ENCODE assay signal across 22 cellular contexts in genomic region chr16:68774982-68775381, GRCh38. TPM values are rescaled to one million over a fixed set of nuclear protein-coding genes. Genes with fewer than 3 reads are reported as not detected.
"Had no signal": no experiment of that assay in that cellular context is flagged by ENCODE, and none has a peak within 500 bp of the region (broad histone marks: within the 10 kb centered on the region; RNA-seq: fewer than 3 reads in every experiment).

No MANE protein-coding gene starts in this region.

- ATAC-seq: esophagus mucosa; heart right ventricle; left lobe of liver; naive thymus-derived CD4-positive, alpha-beta T cell; stimulated activated naive B cell treated with anti-CD40 and anti-IgM and Interleukin-4, amounts not matched to agents 10 μg/mL and 1 μg/mL and 100 μg/mL, for 72 hours; stimulated activated naive CD8-positive, alpha-beta T cell treated with anti-CD3 and anti-CD28 coated beads, Interleukin-15, amount 100 ng/mL, for 72 hours had no signal

- DNase-seq: cortex of kidney; dorsolateral prefrontal cortex; effector CD8-positive, alpha-beta T cell; heart right ventricle; islet precursor cell; mammary epithelial cell; naive thymus-derived CD4-positive, alpha-beta T cell; nephron progenitor cell; sigmoid colon; stimulated activated CD4-positive, alpha-beta T cell treated with anti-CD3 and anti-CD28 coated beads, Interleukin-2, amount 100 ng/mL, for 24 hours; stimulated activated CD4-positive, alpha-beta T cell treated with anti-CD3 and anti-CD28 coated beads, Interleukin-4, amount 100 ng/mL, for 4 hours; stimulated activated naive B cell treated with anti-CD40 and anti-IgM and Interleukin-4, amounts not matched to agents 10 μg/mL and 1 μg/mL and 100 μg/mL, for 72 hours; stimulated activated naive CD8-positive, alpha-beta T cell treated with anti-CD3 and anti-CD28 coated beads, Interleukin-15, amount 100 ng/mL, for 72 hours; testis; transverse colon had no signal

- FAIRE-seq: frontal cortex, urothelium cell line had no signal

- H3K27me3 ChIP-seq: dorsolateral prefrontal cortex, sigmoid colon, testis, transverse colon had no signal

- H3K36me3 ChIP-seq: heart right ventricle, sigmoid colon, transverse colon had no signal

- H3K4me3 ChIP-seq: dorsolateral prefrontal cortex, heart right ventricle, sigmoid colon, skin epidermis, testis, transverse colon had no signal

- H3K27ac ChIP-seq: heart right ventricle, sigmoid colon, skin epidermis, testis, transverse colon had no signal

- H3K9me3 ChIP-seq: heart right ventricle, sigmoid colon, testis, transverse colon had no signal

- H3K4me1 ChIP-seq: heart right ventricle, sigmoid colon, testis had no signal

RNA-seq across cellular contexts. Expression of gene CDH1, which starts 37.9 kb away (rescaled TPM):
- total RNA-seq: fibroblast of lung, glomerular endothelial cell had no signal
- polyA plus RNA-seq: naive thymus-derived CD4-positive, alpha-beta T cell had no signal
